ENCODE assay signal across 18 cellular contexts in genomic region chr2:237408280-237408679, GRCh38. TPM values are rescaled to one million over a fixed set of nuclear protein-coding genes. Genes with fewer than 3 reads are reported as not detected.
A peak's percentile ranks its signal among the peaks of the same experiment; 100 is the strongest.
DNase-seq lines count a peak whose midpoint lies in the region; ATAC-seq and TF ChIP-seq lines count a peak whose summit lies in the region.
"Had no signal": no experiment of that assay in that cellular context is flagged by ENCODE, and none has a peak within 500 bp of the region (broad histone marks: within the 10 kb centered on the region; RNA-seq: fewer than 3 reads in every experiment).

No MANE protein-coding gene starts in this region.

- DNase-seq in RPMI7951 (ENCODE audit: low read depth), result peak; percentile 78
- DNase-seq in heart left ventricle, result peak in 3 of 5 donors; percentile 57 to 67 (median 61)
- peak; percentile 56 to 70 for DNase-seq in psoas muscle
- no peak for DNase-seq in activated naive CD8-positive, alpha-beta T cell treated with anti-CD3 and anti-CD28 coated beads, Interleukin-2, amount 50 U/mL, for 24 hours
- DNase-seq in naive thymus-derived CD4-positive, alpha-beta T cell, result no peak
- no peak for DNase-seq in activated naive CD4-positive, alpha-beta T cell treated with Interleukin-2 at 50 U/mL for 16 hours
- DNase-seq in C1 segment of cervical spinal cord (lab: John Stamatoyannopoulos, UW), result no peak
- DNase-seq: ACHN; activated CD8-positive, alpha-beta T cell treated with anti-CD3 and anti-CD28 coated beads for 36 hours; activated naive CD4-positive, alpha-beta T cell treated with anti-CD3 and anti-CD28 coated beads, Interleukin-2, amount 10 ng/mL, durations not matched to agents 7 days and 5 days; dermis blood vessel endothelial cell; DMS53; KBM-7; NCI-H2227 treated with DMSO at 0.1 percent for 48 hours; T-helper 2 cell had no signal

- intact Hi-C loops in heart left ventricle (cut with DNase I), result loop anchor here in 4 of 10 donors (5.0 to 10.0 kb wide), 3 partner anchors 241 to 253 kb away; no protein-coding TSS in a partner anchor
- intact Hi-C loops in psoas muscle (cut with DNase I), result loop anchor here (5.0 to 10.0 kb wide), 3 partner anchors 93 to 316 kb away; no protein-coding TSS in a partner anchor
- intact Hi-C loops in naive thymus-derived CD4-positive, alpha-beta T cell (cut with micrococcal nuclease), result no loop called here

- H3K36me3 Mint-ChIP-seq in activated naive CD8-positive, alpha-beta T cell treated with anti-CD3 and anti-CD28 coated beads, Interleukin-2, amount 50 U/mL, for 24 hours (ENCODE audit: low read depth), result no peaks in the 10 kb centered on the region
- no peaks in the 10 kb centered on the region for H3K36me3 Mint-ChIP-seq in naive thymus-derived CD4-positive, alpha-beta T cell
- H3K36me3 Mint-ChIP-seq: activated naive CD4-positive, alpha-beta T cell treated with anti-CD3 and anti-CD28 coated beads, Interleukin-2, amount 10 ng/mL, durations not matched to agents 7 days and 5 days had no signal

- H3K27ac ChIP-seq in ACC112 (ENCODE audit: low read depth, low read length), result peak overlapping the region; percentile 90
- H3K27ac ChIP-seq in heart left ventricle, result peak overlapping the region; percentile 8 to 89 (median 71)
- peak overlapping the region; percentile 50 for H3K27ac ChIP-seq in psoas muscle
- no peak overlapping the region for H3K27ac ChIP-seq in naive thymus-derived CD4-positive, alpha-beta T cell (ENCODE audit: low read depth, low read length)

- no peaks in the 10 kb centered on the region for H3K9me3 Mint-ChIP-seq in activated naive CD8-positive, alpha-beta T cell treated with anti-CD3 and anti-CD28 coated beads, Interleukin-2, amount 50 U/mL, for 24 hours
- no peaks in the 10 kb centered on the region for H3K9me3 Mint-ChIP-seq in naive thymus-derived CD4-positive, alpha-beta T cell
- H3K9me3 Mint-ChIP-seq: activated CD8-positive, alpha-beta T cell treated with anti-CD3 and anti-CD28 coated beads for 36 hours; activated naive CD4-positive, alpha-beta T cell treated with anti-CD3 and anti-CD28 coated beads, Interleukin-2, amount 10 ng/mL, durations not matched to agents 7 days and 5 days had no signal

- H3K9me3 ChIP-seq in heart left ventricle (no peaks in the 10 kb centered on the region), psoas muscle (no peaks in the 10 kb centered on the region)
- H3K9me3 ChIP-seq in naive thymus-derived CD4-positive, alpha-beta T cell (ENCODE audit: control insufficient read depth in 2 of 3, low read length in 3 of 3), result no peaks in the 10 kb centered on the region

- peaks cover 3% of the 10 kb centered on the region for H3K4me1 Mint-ChIP-seq in activated naive CD8-positive, alpha-beta T cell treated with anti-CD3 and anti-CD28 coated beads, Interleukin-2, amount 50 U/mL, for 24 hours
- H3K4me1 Mint-ChIP-seq in naive thymus-derived CD4-positive, alpha-beta T cell, result no peaks in the 10 kb centered on the region
- H3K4me1 Mint-ChIP-seq: activated naive CD4-positive, alpha-beta T cell treated with anti-CD3 and anti-CD28 coated beads, Interleukin-2, amount 10 ng/mL, durations not matched to agents 7 days and 5 days had no signal

- H3K36me3 ChIP-seq in ACC112 (ENCODE audit: insufficient read depth, low read length) (peaks cover 58% of the 10 kb centered on the region), heart left ventricle (peaks cover 0 to 4% (median 0%) of the 10 kb centered on the region in 9 donors), psoas muscle (ENCODE audit: insufficient read depth in 1 of 2, low read depth in 1 of 2) (no peaks in the 10 kb centered on the region)
- no peaks in the 10 kb centered on the region for H3K36me3 ChIP-seq in naive thymus-derived CD4-positive, alpha-beta T cell (ENCODE audit: control insufficient read depth in 2 of 3, insufficient read depth in 3 of 3, low read length in 3 of 3)

- no peak overlapping the region for H3K4me3 Mint-ChIP-seq in activated naive CD8-positive, alpha-beta T cell treated with anti-CD3 and anti-CD28 coated beads, Interleukin-2, amount 50 U/mL, for 24 hours
- no peak overlapping the region for H3K4me3 Mint-ChIP-seq in naive thymus-derived CD4-positive, alpha-beta T cell
- H3K4me3 Mint-ChIP-seq: activated CD8-positive, alpha-beta T cell treated with anti-CD3 and anti-CD28 coated beads for 36 hours; activated naive CD4-positive, alpha-beta T cell treated with anti-CD3 and anti-CD28 coated beads, Interleukin-2, amount 10 ng/mL, durations not matched to agents 7 days and 5 days had no signal

- H3K27me3 ChIP-seq in ACC112 (ENCODE audit: insufficient read depth, low read length), result no peaks in the 10 kb centered on the region
- peaks cover 0 to 7% (median 0%) of the 10 kb centered on the region in 9 donors for H3K27me3 ChIP-seq in heart left ventricle
- H3K27me3 ChIP-seq in psoas muscle (ENCODE audit: insufficient read depth in 3 of 3, low read length in 2 of 3), result no peaks in the 10 kb centered on the region
- no peaks in the 10 kb centered on the region for H3K27me3 ChIP-seq in naive thymus-derived CD4-positive, alpha-beta T cell (ENCODE audit: control insufficient read depth in 2 of 2, insufficient read depth in 2 of 2, low read length in 2 of 2)

- no peak for TF ChIP-seq POLR2A in heart left ventricle (IDR thresholded peaks at IDR 0.05)

- 38 to 55% (median 46%) methylated on average over 8 of the region's 8 CpGs for WGBS in heart left ventricle, 4 donors
- WGBS in psoas muscle, 3 donors, result 44 to 54% (median 48%) methylated on average over 8 of the region's 8 CpGs

- H2AFZ ChIP-seq in ACC112 (ENCODE audit: low read length, unreplicated experiment), result no peak overlapping the region

- H3K27me3 Mint-ChIP-seq in activated naive CD8-positive, alpha-beta T cell treated with anti-CD3 and anti-CD28 coated beads, Interleukin-2, amount 50 U/mL, for 24 hours, result peaks cover 1% of the 10 kb centered on the region
- H3K27me3 Mint-ChIP-seq in naive thymus-derived CD4-positive, alpha-beta T cell, result no peaks in the 10 kb centered on the region
- H3K27me3 Mint-ChIP-seq: activated CD8-positive, alpha-beta T cell treated with anti-CD3 and anti-CD28 coated beads for 36 hours had no signal

- H3K27ac Mint-ChIP-seq in activated naive CD8-positive, alpha-beta T cell treated with anti-CD3 and anti-CD28 coated beads, Interleukin-2, amount 50 U/mL, for 24 hours, result no peak overlapping the region
- H3K27ac Mint-ChIP-seq in naive thymus-derived CD4-positive, alpha-beta T cell, result no peak overlapping the region
- H3K27ac Mint-ChIP-seq: activated CD8-positive, alpha-beta T cell treated with anti-CD3 and anti-CD28 coated beads for 36 hours; activated naive CD4-positive, alpha-beta T cell treated with anti-CD3 and anti-CD28 coated beads, Interleukin-2, amount 10 ng/mL, durations not matched to agents 7 days and 5 days; progenitor cell of endocrine pancreas had no signal

- H3K4me1 ChIP-seq in ACC112 (ENCODE audit: control insufficient read depth, insufficient read depth, low read length, unreplicated experiment) (peaks cover 56% of the 10 kb centered on the region), heart left ventricle (peaks cover 0 to 61% (median 16%) of the 10 kb centered on the region in 12 donors), psoas muscle (peaks cover 22% of the 10 kb centered on the region)
- no peaks in the 10 kb centered on the region for H3K4me1 ChIP-seq in naive thymus-derived CD4-positive, alpha-beta T cell (ENCODE audit: control insufficient read depth in 2 of 2, insufficient read depth in 2 of 2, low read length in 2 of 2)

- CTCF ChIA-PET in naive thymus-derived CD4-positive, alpha-beta T cell (lab: Charles Lee), result no interaction called here

- ATAC-seq in heart left ventricle, result peak; percentile 18 to 55 (median 47)
- ATAC-seq in psoas muscle, result peak in 2 of 4 donors; percentile 8 to 11
- ATAC-seq in activated naive CD8-positive, alpha-beta T cell treated with anti-CD3 and anti-CD28 coated beads, Interleukin-2, amount 50 U/mL, for 24 hours, result no peak
- ATAC-seq in naive thymus-derived CD4-positive, alpha-beta T cell, result no peak
- ATAC-seq: activated CD8-positive, alpha-beta T cell treated with anti-CD3 and anti-CD28 coated beads for 36 hours had no signal

- POLR2A ChIA-PET in naive thymus-derived CD4-positive, alpha-beta T cell (lab: Charles Lee), result no interaction called here

- H3K4me3 ChIP-seq in ACC112 (ENCODE audit: low read depth, low read length), result peak overlapping the region; percentile 93
- peak overlapping the region in 9 of 12 donors; percentile 2 to 71 (median 23) for H3K4me3 ChIP-seq in heart left ventricle
- H3K4me3 ChIP-seq in psoas muscle, result peak overlapping the region; percentile 27
- no peak overlapping the region for H3K4me3 ChIP-seq in naive thymus-derived CD4-positive, alpha-beta T cell (ENCODE audit: low read length)

- TF ChIP-seq CTCF in heart left ventricle (IDR thresholded peaks at IDR 0.05) (no peak), psoas muscle (IDR thresholded peaks at IDR 0.05) (no peak)

- peaks cover 99% of the 10 kb centered on the region for H3K79me2 ChIP-seq in ACC112 (ENCODE audit: control insufficient read depth, insufficient read depth, low read length, unreplicated experiment)

RNA-seq across cellular contexts. Expression of gene COL6A3, which starts 5.7 kb away (rescaled TPM):
- 3.6 and 4.1 TPM in 2 replicates for total RNA-seq in RPMI7951 (2014; rRNA removed; shearing (Covaris generic))
- 100 to 1,000 TPM in 3 of 9 donors, 10 to 100 TPM in 6; 41.3 to 290 (median 87.3) TPM for total RNA-seq in heart left ventricle
- polyA plus RNA-seq in heart left ventricle, result 100 to 1,000 TPM in 1 of 2 donors, 10 to 100 TPM in 1; 17.4 to 115 TPM
- 10 to 100 TPM; 59.1 to 75.2 (median 71.4) TPM for total RNA-seq in psoas muscle
- 10 to 100 TPM; 15.5 to 23.2 (median 21.3) TPM for polyA plus RNA-seq in psoas muscle
- total RNA-seq in naive thymus-derived CD4-positive, alpha-beta T cell, result 1 to 10 TPM; 1.6 to 3.1 (median 2.2) TPM
- under 1 TPM; 0.02 to 0.74 TPM for polyA plus RNA-seq in naive thymus-derived CD4-positive, alpha-beta T cell
- total RNA-seq: OCI-LY7 had no signal

Comparison
In these comparisons a context has a peak if more than half of its experiments do, and no peak if none do; other contexts are left out.
1. DNase-seq: peak in RPMI7951 (single experiment), heart left ventricle (3 of 5) and psoas muscle (2 of 2); none in activated naive CD8-positive, alpha-beta T cell treated with anti-CD3 and anti-CD28 coated beads, Interleukin-2, amount 50 U/mL, for 24 hours (single experiment), naive thymus-derived CD4-positive, alpha-beta T cell (0 of 9), activated naive CD4-positive, alpha-beta T cell treated with Interleukin-2 at 50 U/mL for 16 hours (single experiment) and C1 segment of cervical spinal cord (0 of 14).
2. ATAC-seq: peak in heart left ventricle (4 of 4); none in activated naive CD8-positive, alpha-beta T cell treated with anti-CD3 and anti-CD28 coated beads, Interleukin-2, amount 50 U/mL, for 24 hours (single experiment) and naive thymus-derived CD4-positive, alpha-beta T cell (single experiment).
3. intact Hi-C loops: an anchor here in psoas muscle (5.0 to 10.0 kb wide); none called in naive thymus-derived CD4-positive, alpha-beta T cell.